ENCODE assay signal across 9 cellular contexts in genomic region chr1:16026723-16027484, GRCh38. TPM values are rescaled to one million over a fixed set of nuclear protein-coding genes. Genes with fewer than 3 reads are reported as not detected.
A peak's percentile ranks its signal among the peaks of the same experiment; 100 is the strongest.
DNase-seq lines count a peak whose midpoint lies in the region; ATAC-seq and FAIRE-seq lines count a peak whose summit lies in the region.
"Had no signal": no experiment of that assay in that cellular context is flagged by ENCODE, and none has a peak within 500 bp of the region (broad histone marks: within the 10 kb centered on the region; RNA-seq: fewer than 3 reads in every experiment).

No MANE protein-coding gene starts in this region.

- peaks cover 8 to 14% of the 10 kb centered on the region in 2 donors for H3K4me1 Mint-ChIP-seq in stimulated activated naive B cell treated with anti-CD40 and anti-IgM and Interleukin-4, amounts not matched to agents 10 μg/mL and 1 μg/mL and 100 μg/mL, for 72 hours

- no peaks in the 10 kb centered on the region for H3K9me3 Mint-ChIP-seq in stimulated activated naive B cell treated with anti-CD40 and anti-IgM and Interleukin-4, amounts not matched to agents 10 μg/mL and 1 μg/mL and 100 μg/mL, for 72 hours

- no peak overlapping the region for H3K27ac Mint-ChIP-seq in stimulated activated naive B cell treated with anti-CD40 and anti-IgM and Interleukin-4, amounts not matched to agents 10 μg/mL and 1 μg/mL and 100 μg/mL, for 72 hours
- H3K27ac Mint-ChIP-seq: activated naive CD8-positive, alpha-beta T cell had no signal

- H3K4me3 ChIP-seq in iPS-11a (ENCODE audit: low read depth, low read length), result peak overlapping the region; percentile 8

- no peak for FAIRE-seq in frontal cortex (lab: Jason Lieb, UNC)

- H3K4me3 Mint-ChIP-seq in stimulated activated naive B cell treated with anti-CD40 and anti-IgM and Interleukin-4, amounts not matched to agents 10 μg/mL and 1 μg/mL and 100 μg/mL, for 72 hours, result peak overlapping the region in 1 of 2 donors; percentile 72

- DNase-seq in DMS 273 (lab: John Stamatoyannopoulos, UW; ENCODE audit: unreplicated experiment) (peak; percentile 31), DMS 273 treated with DMSO at 0.1 percent for 48 hours (lab: John Stamatoyannopoulos, UW) (no peak), frontal cortex (ENCODE audit: low spot score in 2 of 2) (no peak), GOT3 (lab: John Stamatoyannopoulos, UW) (no peak)
- DNase-seq in activated CD8-positive, alpha-beta memory T cell treated with anti-CD3 and anti-CD28 coated beads for 24 hours, result peak; percentile 77
- no peak for DNase-seq in stimulated activated naive B cell treated with anti-CD40 and anti-IgM and Interleukin-4, amounts not matched to agents 10 μg/mL and 1 μg/mL and 100 μg/mL, for 72 hours

- H3K36me3 Mint-ChIP-seq in stimulated activated naive B cell treated with anti-CD40 and anti-IgM and Interleukin-4, amounts not matched to agents 10 μg/mL and 1 μg/mL and 100 μg/mL, for 72 hours, result no peaks in the 10 kb centered on the region
- H3K36me3 Mint-ChIP-seq: activated naive CD8-positive, alpha-beta T cell had no signal

- ATAC-seq in stimulated activated naive B cell treated with anti-CD40 and anti-IgM and Interleukin-4, amounts not matched to agents 10 μg/mL and 1 μg/mL and 100 μg/mL, for 72 hours (replicated peaks), result peak; percentile 34 to 58
- no peak for ATAC-seq in HG03378 (IDR thresholded peaks at IDR 0.05; ENCODE audit: unreplicated experiment)

- peaks cover 37 to 59% of the 10 kb centered on the region in 2 donors for H3K27me3 Mint-ChIP-seq in stimulated activated naive B cell treated with anti-CD40 and anti-IgM and Interleukin-4, amounts not matched to agents 10 μg/mL and 1 μg/mL and 100 μg/mL, for 72 hours

RNA-seq across cellular contexts. Expression of gene CLCNKA, which starts 5.1 kb away (rescaled TPM):
- total RNA-seq in frontal cortex, result 0.41 TPM

RNA-seq across cellular contexts. Expression of gene HSPB7, which starts 9.1 kb away (rescaled TPM):
- not detected for total RNA-seq in frontal cortex

RNA-seq across cellular contexts. Expression of gene CLCNKB, which starts 16.7 kb away (rescaled TPM):
- total RNA-seq in frontal cortex, result under 0.01 TPM

RNA-seq across cellular contexts. Expression of gene SRARP, which starts 22.9 kb away (rescaled TPM):
- 0.82 TPM for total RNA-seq in frontal cortex

RNA-seq across cellular contexts. Expression of gene FAM131C, which starts 46.5 kb away (rescaled TPM):
- total RNA-seq in frontal cortex, result 1.2 TPM

Comparison
In these comparisons a context has a peak if more than half of its experiments do, and no peak if none do; other contexts are left out.
1. DNase-seq: peak in DMS 273 (single experiment) and activated CD8-positive, alpha-beta memory T cell treated with anti-CD3 and anti-CD28 coated beads for 24 hours (single experiment); none in DMS 273 treated with DMSO at 0.1 percent for 48 hours (single experiment), stimulated activated naive B cell treated with anti-CD40 and anti-IgM and Interleukin-4, amounts not matched to agents 10 μg/mL and 1 μg/mL and 100 μg/mL, for 72 hours (single experiment), frontal cortex (0 of 2) and GOT3 (single experiment).